Comparison of ENCODE assay signal across 1 cellular context in genomic region chr18:67266591-67267237, GRCh38.
TF ChIP-seq lines count a peak whose summit lies in the region.

No MANE protein-coding gene starts in this region.

TF ChIP-seq in SK-N-SH treated with all-trans-retinoic acid at 6 μM for 48 hours, 23 proteins besides CTCF, POLR2A, EP300 and RAD21 (continued from another document):
- TF ChIP-seq, protein P1, sequence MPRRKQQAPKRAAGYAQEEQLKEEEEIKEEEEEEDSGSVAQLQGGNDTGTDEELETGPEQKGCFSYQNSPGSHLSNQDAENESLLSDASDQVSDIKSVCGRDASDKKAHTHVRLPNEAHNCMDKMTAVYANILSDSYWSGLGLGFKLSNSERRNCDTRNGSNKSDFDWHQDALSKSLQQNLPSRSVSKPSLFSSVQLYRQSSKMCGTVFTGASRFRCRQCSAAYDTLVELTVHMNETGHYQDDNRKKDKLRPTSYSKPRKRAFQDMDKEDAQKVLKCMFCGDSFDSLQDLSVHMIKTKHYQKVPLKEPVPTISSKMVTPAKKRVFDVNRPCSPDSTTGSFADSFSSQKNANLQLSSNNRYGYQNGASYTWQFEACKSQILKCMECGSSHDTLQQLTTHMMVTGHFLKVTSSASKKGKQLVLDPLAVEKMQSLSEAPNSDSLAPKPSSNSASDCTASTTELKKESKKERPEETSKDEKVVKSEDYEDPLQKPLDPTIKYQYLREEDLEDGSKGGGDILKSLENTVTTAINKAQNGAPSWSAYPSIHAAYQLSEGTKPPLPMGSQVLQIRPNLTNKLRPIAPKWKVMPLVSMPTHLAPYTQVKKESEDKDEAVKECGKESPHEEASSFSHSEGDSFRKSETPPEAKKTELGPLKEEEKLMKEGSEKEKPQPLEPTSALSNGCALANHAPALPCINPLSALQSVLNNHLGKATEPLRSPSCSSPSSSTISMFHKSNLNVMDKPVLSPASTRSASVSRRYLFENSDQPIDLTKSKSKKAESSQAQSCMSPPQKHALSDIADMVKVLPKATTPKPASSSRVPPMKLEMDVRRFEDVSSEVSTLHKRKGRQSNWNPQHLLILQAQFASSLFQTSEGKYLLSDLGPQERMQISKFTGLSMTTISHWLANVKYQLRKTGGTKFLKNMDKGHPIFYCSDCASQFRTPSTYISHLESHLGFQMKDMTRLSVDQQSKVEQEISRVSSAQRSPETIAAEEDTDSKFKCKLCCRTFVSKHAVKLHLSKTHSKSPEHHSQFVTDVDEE (CRISPR knock-in tag; IDR thresholded peaks at IDR 0.05) = no peak
- TF ChIP-seq RARB (CRISPR knock-in tag; IDR thresholded peaks at IDR 0.05) (no peak), POU6F1 (CRISPR knock-in tag; IDR thresholded peaks at IDR 0.05; ENCODE audit: borderline replicate concordance, low read depth) (no peak), ZNF70 (CRISPR knock-in tag; IDR thresholded peaks at IDR 0.05) (no peak), GLIS3 (CRISPR knock-in tag; IDR thresholded peaks at IDR 0.05) (no peak), TCF4 (CRISPR knock-in tag; IDR thresholded peaks at IDR 0.05; ENCODE audit: borderline replicate concordance) (no peak), CREB5 (CRISPR knock-in tag; IDR thresholded peaks at IDR 0.05; ENCODE audit: low read depth) (no peak), ZNF565 (CRISPR knock-in tag; conservative IDR thresholded peaks at IDR 0.05; ENCODE audit: low read depth) (no peak)
